In genomic region chr10:15860692-15861201, GRCh38 we compare ENCODE assay signal across 8 cellular contexts. TPM values are rescaled to one million over a fixed set of nuclear protein-coding genes. Genes with fewer than 3 reads are reported as not detected.
A peak's percentile ranks its signal among the peaks of the same experiment; 100 is the strongest.
DNase-seq lines count a peak whose midpoint lies in the region; ATAC-seq, FAIRE-seq and TF ChIP-seq lines count a peak whose summit lies in the region.

No MANE protein-coding gene starts in this region.

- H3K36me3 Mint-ChIP-seq in chondrocyte (ENCODE audit: low read depth) = peaks cover 4% of the 10 kb centered on the region

- no peak for FAIRE-seq in GM12891 (lab: Jason Lieb, UNC)

- H3K4me1 ChIP-seq in ACC112 (ENCODE audit: control insufficient read depth, insufficient read depth, low read length, unreplicated experiment) (peaks cover 13% of the 10 kb centered on the region), muscle layer of duodenum (ENCODE audit: control insufficient read depth in 1 of 2, insufficient read depth in 2 of 2, low read length in 2 of 2) (peaks cover 12 to 33% of the 10 kb centered on the region in 2 donors)

- H3K4me3 Mint-ChIP-seq in chondrocyte (ENCODE audit: unreplicated experiment) = peak overlapping the region; percentile 97

- TF ChIP-seq POLR2A in GM12891 (IDR thresholded peaks at IDR 0.05; ENCODE audit: low read depth, low read length) = no peak

- peaks cover 36% of the 10 kb centered on the region for H3K79me2 ChIP-seq in ACC112 (ENCODE audit: control insufficient read depth, insufficient read depth, low read length, unreplicated experiment)

- no peaks in the 10 kb centered on the region for H3K36me3 ChIP-seq in ACC112 (ENCODE audit: insufficient read depth, low read length)
- no peaks in the 10 kb centered on the region for H3K36me3 ChIP-seq in muscle layer of duodenum (ENCODE audit: control insufficient read depth in 1 of 2, insufficient read depth in 2 of 2, low read length in 2 of 2)

- H3K9me3 ChIP-seq in muscle layer of duodenum (ENCODE audit: control insufficient read depth in 1 of 2, low read length in 2 of 2) = no peaks in the 10 kb centered on the region

- no peak for DNase-seq in Jurkat, Clone E6-1 (ENCODE audit: low read depth, low spot score)
- DNase-seq in chondrocyte (ENCODE audit: low spot score) = no peak
- DNase-seq in GM12891 (ENCODE audit: insufficient read length, low spot score) = no peak

- no peak overlapping the region for H3K27ac ChIP-seq in ACC112 (ENCODE audit: low read depth, low read length)
- H3K27ac ChIP-seq in muscle layer of duodenum (ENCODE audit: low read length) = peak overlapping the region; percentile 48

- H3K27me3 Mint-ChIP-seq in chondrocyte (ENCODE audit: low read depth) = peaks cover 19% of the 10 kb centered on the region

- H3K27me3 ChIP-seq in ACC112 (ENCODE audit: insufficient read depth, low read length) = peaks cover 20% of the 10 kb centered on the region
- H3K27me3 ChIP-seq in muscle layer of duodenum (ENCODE audit: low read depth, low read length) = no peaks in the 10 kb centered on the region

- TF ChIP-seq CTCF in chondrocyte (IDR thresholded peaks at IDR 0.05) = no peak

- peak overlapping the region; percentile 92 for H3K27ac Mint-ChIP-seq in chondrocyte (ENCODE audit: unreplicated experiment)

- H3K4me1 Mint-ChIP-seq in chondrocyte (ENCODE audit: low read depth) = peaks cover 37% of the 10 kb centered on the region

- H3K4me3 ChIP-seq in ACC112 (ENCODE audit: low read depth, low read length) (peak overlapping the region; percentile 91), muscle layer of duodenum (ENCODE audit: low read depth in 1 of 2, low read length in 2 of 2) (peak overlapping the region; percentile 90 to 95)
- H3K4me3 ChIP-seq in Jurkat, Clone E6-1 (ENCODE audit: low read length) = peak overlapping the region; percentile 94

- ATAC-seq in HG03571 (IDR thresholded peaks at IDR 0.05; ENCODE audit: unreplicated experiment) (no peak), HG03342 (IDR thresholded peaks at IDR 0.05; ENCODE audit: unreplicated experiment) (no peak), HG03460 (IDR thresholded peaks at IDR 0.05; ENCODE audit: unreplicated experiment) (no peak)

- peak overlapping the region; percentile 84 for H2AFZ ChIP-seq in ACC112 (ENCODE audit: low read length, unreplicated experiment)

- H3K9me3 Mint-ChIP-seq in chondrocyte (ENCODE audit: low read depth) = no peaks in the 10 kb centered on the region

TF ChIP-seq in GM12891, 5 proteins besides CTCF, POLR2A, EP300 and RAD21:
- no peak for TF ChIP-seq TAF1 (IDR thresholded peaks at IDR 0.05; ENCODE audit: low read depth, low read length)
- no peak for TF ChIP-seq POU2F2 (IDR thresholded peaks at IDR 0.05; ENCODE audit: low read depth, low read length)
- TF ChIP-seq POLR2AphosphoS5 (IDR thresholded peaks at IDR 0.05; ENCODE audit: low read depth, low read length) = no peak
- no peak for TF ChIP-seq PAX5 (IDR thresholded peaks at IDR 0.05; ENCODE audit: insufficient read depth, low read length, severe bottlenecking)
- TF ChIP-seq SPI1 (IDR thresholded peaks at IDR 0.05; ENCODE audit: low read depth, low read length) = no peak
TF ChIP-seq in GM12891: peak in this region for 0.

RNA-seq across cellular contexts. Expression of gene MINDY3, which starts 0.4 kb away (rescaled TPM):
- 20.2 TPM for polyA plus RNA-seq in Jurkat, Clone E6-1 (2012; ENCODE audit: insufficient read depth, insufficient read length)
- total RNA-seq in chondrocyte = 23.9 to 24.4 TPM (median 24.2 TPM) in 3 replicates
- 6.8 TPM for polyA plus RNA-seq in GM12891 (2012; ENCODE audit: low read depth, missing spikeins)
